12 cellular contexts compared by ENCODE assay signal in the genomic region with DNA sequence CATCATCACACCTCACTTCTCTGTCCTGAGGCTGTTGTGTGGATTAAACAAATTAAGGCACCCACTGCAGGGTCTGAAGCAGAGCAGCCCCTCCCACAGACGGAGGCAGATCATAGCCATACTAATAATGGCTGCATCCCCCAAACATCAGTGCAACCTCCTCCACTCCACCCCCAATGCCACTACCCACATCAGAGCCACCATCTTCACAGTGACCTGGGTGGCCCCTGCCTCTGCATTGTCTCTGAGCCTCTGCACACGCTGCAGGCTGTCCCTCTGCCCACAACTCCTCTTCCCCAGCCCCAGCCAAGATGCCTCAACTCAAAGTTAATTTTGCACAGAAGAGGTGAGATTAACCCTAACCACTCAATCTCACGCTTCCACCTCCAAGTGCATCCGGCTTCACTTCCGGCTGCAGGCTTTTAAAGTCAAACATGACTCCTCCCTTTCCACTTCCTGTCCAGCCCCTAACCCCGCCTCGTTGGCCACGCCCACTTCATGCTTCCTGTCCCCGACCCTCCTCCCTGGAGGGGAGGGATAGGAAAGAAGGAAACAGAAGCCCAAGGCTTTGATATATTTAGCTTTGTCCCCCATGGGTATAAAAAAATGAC. TPM values are rescaled to one million over a fixed set of nuclear protein-coding genes. Genes with fewer than 3 reads are reported as not detected.
DNase-seq lines count a peak whose midpoint lies in the region; ATAC-seq and TF ChIP-seq lines count a peak whose summit lies in the region.
"Had no signal": no experiment of that assay in that cellular context is flagged by ENCODE, and none has a peak within 500 bp of the region (broad histone marks: within the 10 kb centered on the region; RNA-seq: fewer than 3 reads in every experiment).

No MANE protein-coding gene starts in this region.

- WGBS in testis, 2 donors: 47 to 60% methylated on average over 8 of the region's 9 CpGs

- H3K4me1 ChIP-seq in right atrium auricular region (no peaks in the 10 kb centered on the region), testis (no peaks in the 10 kb centered on the region)
- H3K4me1 ChIP-seq: body of pancreas, parathyroid adenoma had no signal

- peaks cover 0 to 16% of the 10 kb centered on the region in 2 donors for H3K9me3 ChIP-seq in right atrium auricular region
- no peaks in the 10 kb centered on the region for H3K9me3 ChIP-seq in testis
- H3K9me3 ChIP-seq: body of pancreas had no signal

- intact Hi-C loops in left ventricle myocardium superior (cut with micrococcal nuclease): no loop called here
- intact Hi-C loops in testis (cut with DNase I; ENCODE audit: low total_unique reads): no loop called here
- intact Hi-C loops in left colon (cut with DNase I, micrococcal nuclease): no loop called here

- H3K27ac ChIP-seq in right atrium auricular region (no peak overlapping the region), testis (no peak overlapping the region)
- H3K27ac ChIP-seq: body of pancreas, parathyroid adenoma, VCaP had no signal

- no peak overlapping the region for H3K4me3 ChIP-seq in right atrium auricular region
- no peak overlapping the region for H3K4me3 ChIP-seq in testis
- H3K4me3 ChIP-seq: body of pancreas had no signal

- ATAC-seq in left ventricle myocardium superior (no peak), left colon (no peak)
- ATAC-seq: body of pancreas, esophagus mucosa had no signal

- H3K36me3 ChIP-seq in right atrium auricular region (no peaks in the 10 kb centered on the region), testis (ENCODE audit: low read depth, missing control alignments) (no peaks in the 10 kb centered on the region)

- H3K27me3 ChIP-seq in right atrium auricular region: no peaks in the 10 kb centered on the region
- H3K27me3 ChIP-seq in testis: no peaks in the 10 kb centered on the region
- H3K27me3 ChIP-seq: body of pancreas had no signal

- in situ Hi-C loops in SK-MEL-5 (cut with HindIII; ENCODE audit: low pct_unique_long_range_greater_than_20kb, low sequenced_read_pairs): no loop called here

- TF ChIP-seq CTCF in right atrium auricular region (IDR thresholded peaks at IDR 0.05) (no peak), testis (IDR thresholded peaks at IDR 0.05) (no peak)

- no peak for TF ChIP-seq POLR2A in testis (IDR thresholded peaks at IDR 0.05)

- DNase-seq in left ventricle myocardium superior (peak; percentile 45), right atrium auricular region (ENCODE audit: low spot score) (no peak), SK-MEL-5 (ENCODE audit: low read depth, low spot score) (peak; percentile 25), testis (peak; percentile 64), left colon (no peak), amniotic stem cell (lab: John Stamatoyannopoulos, UW) (no peak), NCI-H2107 treated with DMSO at 0.1 percent for 48 hours (lab: John Stamatoyannopoulos, UW; ENCODE audit: unreplicated experiment) (no peak)
- peak; percentile 55 for DNase-seq in activated gamma-delta T cell treated with anti-CD3 and anti-CD28 coated beads, Interleukin-2, amount 50 U/mL, for 16 hours (ENCODE audit: low read depth)

RNA-seq across cellular contexts. Expression of a gene that starts 22.7 kb away (rescaled TPM):
- total RNA-seq in left ventricle myocardium superior: not detected
- under 1 TPM; 0.30 to 0.59 TPM for total RNA-seq in right atrium auricular region
- not detected in 2 replicates for total RNA-seq in SK-MEL-5 (2014; rRNA removed; shearing (Covaris generic))
- not detected in 2 replicates for polyA plus RNA-seq in SK-MEL-5 (2015; cell fraction: cytosol; rRNA removed)
- polyA plus RNA-seq in SK-MEL-5 (2015; cell fraction: nucleus; rRNA removed): not detected in 2 replicates
- total RNA-seq in testis: 10 to 100 TPM; 15.2 to 18.1 TPM
- polyA plus RNA-seq in testis (ENCODE audit: insufficient read depth, low read depth, low replicate concordance): 10.7 TPM
- total RNA-seq in left colon: under 1 TPM; 0.37 to 0.42 TPM
- total RNA-seq: esophagus mucosa had no signal

Comparison
In these comparisons a context has a peak if more than half of its experiments do, and no peak if none do; other contexts are left out.
1. DNase-seq: peak in left ventricle myocardium superior (single experiment), SK-MEL-5 (single experiment), activated gamma-delta T cell treated with anti-CD3 and anti-CD28 coated beads, Interleukin-2, amount 50 U/mL, for 16 hours (single experiment) and testis (single experiment); none in right atrium auricular region (single experiment), left colon (0 of 2), amniotic stem cell (single experiment) and NCI-H2107 treated with DMSO at 0.1 percent for 48 hours (single experiment).
2. RNA of a gene that starts 22.7 kb away (total RNA-seq): 15.2 to 18.1 TPM in testis; 0.30 to 0.59 TPM in right atrium auricular region, 0.37 to 0.42 TPM in left colon, not detected in left ventricle myocardium superior (single experiment) and not detected in SK-MEL-5; every median in the first group is over 10 times any median in the second.